12 cellular contexts compared by ENCODE assay signal in the genomic region with DNA sequence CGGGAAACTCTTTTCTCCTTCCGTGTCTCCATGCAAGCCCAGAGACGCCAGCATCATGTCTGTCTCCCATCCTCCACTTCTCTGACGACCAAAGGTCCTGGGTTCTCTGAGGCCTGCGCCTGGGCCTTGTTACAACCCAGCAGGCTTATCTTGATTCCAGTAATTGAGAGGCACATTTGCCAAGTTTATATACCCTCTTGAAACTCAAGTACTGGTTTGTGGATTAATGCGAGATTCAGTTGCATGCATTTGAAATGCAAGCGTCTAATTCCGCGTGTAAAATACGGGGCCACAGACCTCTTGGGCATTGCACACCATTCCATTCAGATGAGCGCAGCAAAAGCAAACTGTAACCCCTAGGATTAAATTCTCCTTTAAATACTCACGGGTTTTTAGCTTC. TPM values are rescaled to one million over a fixed set of nuclear protein-coding genes. Genes with fewer than 3 reads are reported as not detected.
"Had no signal": no experiment of that assay in that cellular context is flagged by ENCODE, and none has a peak within 500 bp of the region (broad histone marks: within the 10 kb centered on the region; RNA-seq: fewer than 3 reads in every experiment).

No MANE protein-coding gene starts in this region.

- H3K4me3 ChIP-seq: cardiac muscle cell, esophagus squamous epithelium, lung, mucosa of descending colon, tibial nerve had no signal

- FAIRE-seq: colon had no signal

- ATAC-seq: activated CD8-positive, alpha-beta T cell treated with anti-CD3 and anti-CD28 coated beads, Interleukin-2, amount 10 ng/mL, durations not matched to agents 7 days and 5 days; activated naive CD8-positive, alpha-beta T cell treated with anti-CD3 and anti-CD28 coated beads, Interleukin-2, amount 50 U/mL, for 24 hours; mucosa of descending colon; naive thymus-derived CD8-positive, alpha-beta T cell had no signal

- H3K27ac ChIP-seq: cardiac muscle cell, tibial nerve had no signal

- H3K27me3 ChIP-seq: cardiac muscle cell, esophagus squamous epithelium, tibial nerve had no signal

- H3K36me3 ChIP-seq: cardiac muscle cell, esophagus squamous epithelium, tibial nerve had no signal

- DNase-seq: activated CD4-positive, alpha-beta T cell treated with anti-CD3 and anti-CD28 coated beads for 4 hours; activated CD8-positive, alpha-beta memory T cell treated with anti-CD3 and anti-CD28 coated beads, Interleukin-2, amount 50 U/mL, for 48 hours; activated CD8-positive, alpha-beta T cell treated with anti-CD3 and anti-CD28 coated beads, Interleukin-2, amount 10 ng/mL, durations not matched to agents 7 days and 5 days; activated naive CD8-positive, alpha-beta T cell treated with anti-CD3 and anti-CD28 coated beads, Interleukin-2, amount 50 U/mL, for 24 hours; esophagus squamous epithelium; kidney glomerular epithelial cell; mucosa of descending colon; naive thymus-derived CD8-positive, alpha-beta T cell had no signal

- H3K9me3 ChIP-seq: esophagus squamous epithelium, mucosa of descending colon, tibial nerve had no signal

RNA-seq across cellular contexts. Expression of gene CRISPLD2, which starts 28.7 kb away (rescaled TPM):
- total RNA-seq: activated CD8-positive, alpha-beta T cell treated with anti-CD3 and anti-CD28 coated beads, Interleukin-2, amount 10 ng/mL, durations not matched to agents 7 days and 5 days; naive thymus-derived CD8-positive, alpha-beta T cell had no signal
